In the genomic region with DNA sequence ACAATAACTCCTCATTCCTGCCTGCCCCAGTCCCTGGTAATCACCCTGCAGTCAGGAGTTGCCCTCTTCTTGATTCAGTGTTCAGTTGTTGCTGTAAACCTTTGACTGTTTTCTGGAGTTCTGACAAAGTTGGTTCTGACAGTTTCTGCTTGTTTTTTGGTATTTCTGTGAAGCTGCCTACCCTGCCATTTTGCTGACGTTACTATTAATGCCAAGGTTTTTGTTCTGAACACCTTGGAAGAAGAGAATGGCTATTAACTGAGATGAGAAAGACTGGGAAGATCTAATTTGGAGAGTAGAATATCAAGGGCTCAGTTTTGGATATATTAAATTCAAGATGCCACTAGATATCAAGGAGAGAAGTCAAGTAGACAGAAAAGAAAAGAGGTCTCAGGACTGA, we compare ENCODE assay signal across 37 cellular contexts.
"Had no signal": no experiment of that assay in that cellular context is flagged by ENCODE, and none has a peak within 500 bp of the region (broad histone marks: within the 10 kb centered on the region; RNA-seq: fewer than 3 reads in every experiment).

No MANE protein-coding gene starts in this region.

- H3K4me3 Mint-ChIP-seq: activated B cell treated with CpG ODN at 0.5 μM for 24 hours; activated CD4-positive, alpha-beta T cell treated with anti-CD3 and anti-CD28 coated beads, Interleukin-2, amount 10 ng/mL, durations not matched to agents 24 days and 14 days; activated CD8-positive, alpha-beta T cell treated with anti-CD3 and anti-CD28 coated beads for 36 hours; activated naive CD4-positive, alpha-beta T cell treated with anti-CD3 and anti-CD28 coated beads, Interleukin-2, amount 10 ng/mL, durations not matched to agents 7 days and 5 days; activated naive CD4-positive, alpha-beta T cell treated with anti-CD3 and anti-CD28 coated beads, Interleukin-2, amount 50 U/mL, for 24 hours; activated naive CD8-positive, alpha-beta T cell; activated naive CD8-positive, alpha-beta T cell treated with anti-CD3 and anti-CD28 coated beads, Interleukin-2, amount 10 ng/mL, durations not matched to agents 7 days and 5 days; activated naive CD8-positive, alpha-beta T cell treated with anti-CD3 and anti-CD28 coated beads, Interleukin-2, amount 50 U/mL, for 24 hours; activated T-cell treated with anti-CD3 and anti-CD28 coated beads, Interleukin-2, amount 50 U/mL, for 4 hours; activated T-cell treated with anti-CD3 and anti-CD28 coated beads, Interleukin-2, amount 50 U/mL, for 72 hours; activated T-helper 1 cell treated with anti-CD3 and anti-CD28 coated beads, Interleukin-12 subunit alpha, Interleukin-12 subunit beta, Interleukin-2, Interleukin-4 antibody, amounts not matched to agents 30 ng/mL and 10 ng/mL and 1 ng/mL, durations not matched to agents 14 hours and 24 hours and 36 hours; brain; central memory CD8-positive, alpha-beta T cell; T-cell; T-helper 2 cell treated with Interferon-gamma antibody and Interleukin-4, amounts not matched to agents 5 μg/mL and 100 μg/mL, for 36 hours had no signal

- H3K36me3 Mint-ChIP-seq: activated naive CD4-positive, alpha-beta T cell treated with anti-CD3 and anti-CD28 coated beads, Interleukin-2, amount 10 ng/mL, durations not matched to agents 7 days and 5 days; activated naive CD4-positive, alpha-beta T cell treated with anti-CD3 and anti-CD28 coated beads, Interleukin-2, amount 50 U/mL, for 24 hours; activated naive CD8-positive, alpha-beta T cell; T-cell had no signal

- DNase-seq: activated B cell treated with CpG ODN at 0.5 μM for 24 hours; activated CD4-positive, alpha-beta T cell treated with anti-CD3 and anti-CD28 coated beads for 4 hours; activated CD4-positive, alpha-beta T cell treated with anti-CD3 and anti-CD28 coated beads, Interleukin-2, amount 10 ng/mL, durations not matched to agents 24 days and 14 days; activated CD4-positive, alpha-beta T cell treated with anti-CD3 and anti-CD28 coated beads, Interleukin-2, amount 50 U/mL, for 1 hour; activated CD4-positive, alpha-beta T cell treated with anti-CD3 and anti-CD28 coated beads, Interleukin-2, amount 50 U/mL, for 4 hours; activated CD4-positive, CD25-positive, alpha-beta regulatory T cell treated with anti-CD3 and anti-CD28 coated beads, Interleukin-2, amount 50 U/mL, for 72 hours; activated CD8-positive, alpha-beta memory T cell treated with anti-CD3 and anti-CD28 coated beads, Interleukin-2, amount 50 U/mL, for 4 hours; activated CD8-positive, alpha-beta T cell treated with anti-CD3 and anti-CD28 coated beads for 36 hours; activated effector memory CD4-positive, alpha-beta T cell treated with Interleukin-2 at 50 U/mL for 16 hours; activated gamma-delta T cell; activated naive CD4-positive, alpha-beta T cell treated with anti-CD3 and anti-CD28 coated beads, Interleukin-2, amount 10 ng/mL, durations not matched to agents 7 days and 5 days; activated naive CD4-positive, alpha-beta T cell treated with Interleukin-2 at 50 U/mL for 16 hours; activated naive CD8-positive, alpha-beta T cell treated with anti-CD3 and anti-CD28 coated beads, Interleukin-2, amount 10 ng/mL, durations not matched to agents 7 days and 5 days; activated naive CD8-positive, alpha-beta T cell treated with anti-CD3 and anti-CD28 coated beads, Interleukin-2, amount 50 U/mL, for 24 hours; activated T-cell treated with anti-CD3 and anti-CD28 coated beads for 4 hours; activated T-cell treated with anti-CD3 and anti-CD28 coated beads, Interleukin-2, amount 50 U/mL, for 1 hour; activated T-cell treated with anti-CD3 and anti-CD28 coated beads, Interleukin-2, amount 50 U/mL, for 4 hours; activated T-cell treated with anti-CD3 and anti-CD28 coated beads, Interleukin-2, amount 50 U/mL, for 72 hours; amygdala; anterior cingulate cortex; caudate nucleus; cerebellar nuclear complex; T-cell; T-helper 2 cell; T-helper 9 cell had no signal

- H3K27ac ChIP-seq: ascending aorta, cardiac muscle cell, VCaP had no signal

- H3K4me3 ChIP-seq: ascending aorta, cardiac muscle cell had no signal

- H3K9me3 ChIP-seq: ascending aorta had no signal

- FAIRE-seq: bronchial epithelial cell, TTC549 had no signal

- H3K4me1 Mint-ChIP-seq: activated naive CD4-positive, alpha-beta T cell treated with anti-CD3 and anti-CD28 coated beads, Interleukin-2, amount 50 U/mL, for 24 hours; brain; central memory CD8-positive, alpha-beta T cell had no signal

- H3K4me1 ChIP-seq: ascending aorta had no signal

- H3K36me3 ChIP-seq: ascending aorta, cardiac muscle cell had no signal

- H3K27me3 ChIP-seq: ascending aorta, cardiac muscle cell had no signal

- ATAC-seq: activated CD8-positive, alpha-beta T cell treated with anti-CD3 and anti-CD28 coated beads for 36 hours; activated naive CD8-positive, alpha-beta T cell treated with anti-CD3 and anti-CD28 coated beads, Interleukin-2, amount 50 U/mL, for 24 hours; activated T-cell treated with anti-CD3 and anti-CD28 coated beads, Interleukin-2, amount 50 U/mL, for 4 hours; activated T-cell treated with anti-CD3 and anti-CD28 coated beads, Interleukin-2, amount 50 U/mL, for 72 hours; T-cell had no signal

- H3K9me3 Mint-ChIP-seq: activated B cell treated with CpG ODN at 0.5 μM for 24 hours; activated CD8-positive, alpha-beta T cell treated with anti-CD3 and anti-CD28 coated beads for 36 hours; activated naive CD4-positive, alpha-beta T cell treated with anti-CD3 and anti-CD28 coated beads, Interleukin-2, amount 10 ng/mL, durations not matched to agents 7 days and 5 days; activated naive CD4-positive, alpha-beta T cell treated with anti-CD3 and anti-CD28 coated beads, Interleukin-2, amount 50 U/mL, for 24 hours; activated naive CD8-positive, alpha-beta T cell treated with anti-CD3 and anti-CD28 coated beads, Interleukin-2, amount 10 ng/mL, durations not matched to agents 7 days and 5 days; activated naive CD8-positive, alpha-beta T cell treated with anti-CD3 and anti-CD28 coated beads, Interleukin-2, amount 50 U/mL, for 24 hours; activated T-cell treated with anti-CD3 and anti-CD28 coated beads, Interleukin-2, amount 50 U/mL, for 4 hours; activated T-helper 1 cell treated with anti-CD3 and anti-CD28 coated beads, Interleukin-12 subunit alpha, Interleukin-12 subunit beta, Interleukin-2, Interleukin-4 antibody, amounts not matched to agents 30 ng/mL and 10 ng/mL and 1 ng/mL, durations not matched to agents 14 hours and 24 hours and 36 hours; activated T-helper 2 cell treated with anti-CD3 and anti-CD28 coated beads, Interferon-gamma antibody, Interleukin-2, Interleukin-4, amounts not matched to agents 10 μg/mL and 5 μg/mL and 100 μg/mL, durations not matched to agents 14 hours and 24 hours and 36 hours; central memory CD8-positive, alpha-beta T cell; T-cell had no signal

- H3K27me3 Mint-ChIP-seq: brain had no signal

- H3K27ac Mint-ChIP-seq: activated B cell treated with CpG ODN at 0.5 μM for 24 hours; activated CD4-positive, alpha-beta T cell treated with anti-CD3 and anti-CD28 coated beads, Interleukin-2, amount 10 ng/mL, durations not matched to agents 24 days and 14 days; activated CD8-positive, alpha-beta T cell treated with anti-CD3 and anti-CD28 coated beads for 36 hours; activated naive CD4-positive, alpha-beta T cell treated with anti-CD3 and anti-CD28 coated beads, Interleukin-2, amount 10 ng/mL, durations not matched to agents 7 days and 5 days; activated naive CD4-positive, alpha-beta T cell treated with anti-CD3 and anti-CD28 coated beads, Interleukin-2, amount 50 U/mL, for 24 hours; activated naive CD8-positive, alpha-beta T cell; activated naive CD8-positive, alpha-beta T cell treated with anti-CD3 and anti-CD28 coated beads, Interleukin-2, amount 10 ng/mL, durations not matched to agents 7 days and 5 days; activated naive CD8-positive, alpha-beta T cell treated with anti-CD3 and anti-CD28 coated beads, Interleukin-2, amount 50 U/mL, for 24 hours; activated T-cell treated with anti-CD3 and anti-CD28 coated beads, Interleukin-2, amount 50 U/mL, for 72 hours; activated T-helper 1 cell treated with anti-CD3 and anti-CD28 coated beads, Interleukin-12 subunit alpha, Interleukin-12 subunit beta, Interleukin-2, Interleukin-4 antibody, amounts not matched to agents 30 ng/mL and 10 ng/mL and 1 ng/mL, durations not matched to agents 14 hours and 24 hours and 36 hours; activated T-helper 2 cell treated with anti-CD3 and anti-CD28 coated beads, Interferon-gamma antibody, Interleukin-2, Interleukin-4, amounts not matched to agents 10 μg/mL and 5 μg/mL and 100 μg/mL, durations not matched to agents 14 hours and 24 hours and 36 hours; brain; T-cell; T-helper 2 cell treated with Interferon-gamma antibody and Interleukin-4, amounts not matched to agents 5 μg/mL and 100 μg/mL, for 36 hours had no signal
